11 cellular contexts compared by ENCODE assay signal in the genomic region with DNA sequence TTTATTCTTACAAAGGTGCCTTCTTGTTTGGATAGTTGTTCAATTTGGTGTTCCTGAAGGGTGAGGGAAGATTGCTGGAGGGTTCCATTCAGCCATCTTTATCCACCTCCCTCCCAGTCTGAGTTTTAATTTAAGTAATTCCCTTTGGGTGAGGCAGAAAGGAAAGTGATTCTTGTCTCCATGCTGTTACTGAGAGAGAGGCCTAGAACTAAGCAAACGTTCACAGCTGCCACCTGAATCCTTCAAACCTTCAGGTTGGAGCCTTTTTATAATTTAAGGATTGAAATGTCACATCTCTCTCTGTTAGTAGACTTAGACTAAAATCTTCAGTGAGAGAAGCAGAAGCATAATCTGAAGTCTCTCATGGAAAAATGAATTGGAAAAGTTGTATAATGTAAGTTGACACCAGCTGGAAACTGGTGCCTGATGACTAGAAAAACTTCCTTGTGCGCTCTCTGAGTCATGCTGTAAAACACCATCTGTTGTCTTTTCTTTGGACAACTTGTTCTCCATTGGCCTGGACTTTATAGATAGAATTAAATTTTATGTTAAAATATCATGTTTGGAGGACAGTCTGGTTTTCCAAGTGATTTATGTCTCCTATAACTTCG. TPM values are rescaled to one million over a fixed set of nuclear protein-coding genes. Genes with fewer than 3 reads are reported as not detected.
DNase-seq lines count a peak whose midpoint lies in the region; ATAC-seq and TF ChIP-seq lines count a peak whose summit lies in the region.
"Had no signal": no experiment of that assay in that cellular context is flagged by ENCODE, and none has a peak within 500 bp of the region (broad histone marks: within the 10 kb centered on the region; RNA-seq: fewer than 3 reads in every experiment).

No MANE protein-coding gene starts in this region.

- intact Hi-C loops in Calu3 (cut with micrococcal nuclease; ENCODE audit: unreplicated experiment), result no loop called here
- intact Hi-C loops in PC-9 (cut with micrococcal nuclease; ENCODE audit: unreplicated experiment), result no loop called here

- POLR2A ChIA-PET in PC-9 (lab: Charles Lee; ENCODE audit: unreplicated experiment), result no interaction called here

- H3K4me1 ChIP-seq in PC-9 (replicated peaks; ENCODE audit: insufficient read depth) (peaks cover 28% of the 10 kb centered on the region), fibroblast of lung (ENCODE audit: control insufficient read depth, extremely low read depth, insufficient read depth, low read length) (peaks cover 17% of the 10 kb centered on the region)

- peak overlapping the region; percentile 35 for H3K4me2 ChIP-seq in PC-9
- peak overlapping the region; percentile 56 for H3K4me2 ChIP-seq in fibroblast of lung (ENCODE audit: extremely low read depth, insufficient read depth, low read length)

- H3K27me3 ChIP-seq in PC-9 (ENCODE audit: insufficient read depth, low read depth), result no peaks in the 10 kb centered on the region
- no peaks in the 10 kb centered on the region for H3K27me3 ChIP-seq in fibroblast of lung (ENCODE audit: control insufficient read depth, insufficient read depth, low read length)

- H3K9ac ChIP-seq in fibroblast of lung (ENCODE audit: insufficient read depth, low read length), result no peak overlapping the region

- no peaks in the 10 kb centered on the region for H3K27me3 Mint-ChIP-seq in Calu3 (ENCODE audit: unreplicated experiment)

- H3K4me3 ChIP-seq in PC-9, result no peak overlapping the region
- H3K4me3 ChIP-seq in fibroblast of lung (replicated peaks in 1 of 4; ENCODE audit: control extremely low read depth in 1 of 4, insufficient read depth in 1 of 4, low read depth in 3 of 4, low read length in 4 of 4), result no peak overlapping the region

- peak overlapping the region; percentile 43 for H3K27ac Mint-ChIP-seq in Calu3 (ENCODE audit: unreplicated experiment)

- peaks cover 27% of the 10 kb centered on the region for H3K4me1 Mint-ChIP-seq in Calu3 (ENCODE audit: low read depth, unreplicated experiment)

- H3K4me3 Mint-ChIP-seq in Calu3 (ENCODE audit: low read depth, unreplicated experiment), result no peak overlapping the region

- ATAC-seq in GM19467 (IDR thresholded peaks at IDR 0.05; ENCODE audit: unreplicated experiment), result no peak

- H2AFZ ChIP-seq in PC-9, result no peak overlapping the region
- no peak overlapping the region for H2AFZ ChIP-seq in fibroblast of lung (ENCODE audit: low read length)

- BruUV-seq in Calu3 (replicated peaks; lab: Mats Ljungman, UMichigan), result no TSS peak
- BruUV-seq in PC-9 (replicated peaks; lab: Mats Ljungman, UMichigan), result no TSS peak

- in situ Hi-C loops in ACHN (cut with HindIII; ENCODE audit: low pct_ligation_motif_present, low pct_unique_long_range_greater_than_20kb, low sequenced_read_pairs), result no loop called here
- in situ Hi-C loops in KBM-7 (cut with MboI; ENCODE audit: low pct_unique_long_range_greater_than_20kb, low sequenced_read_pairs), result no loop called here

- peaks cover 8% of the 10 kb centered on the region for H3K9me3 Mint-ChIP-seq in Calu3 (ENCODE audit: low read depth, unreplicated experiment)

- CTCF ChIA-PET in Calu3 (lab: Charles Lee), result interaction anchor here (0.6 to 2.5 kb wide), 4 partner anchors 13 to 1241 kb away, joined by 3 to 8 read pairs (median 4); a partner anchor contains a TSS
- CTCF ChIA-PET in PC-9 (lab: Charles Lee), result interaction anchor here (1.0 kb wide), 1 partner anchor 24 kb away, joined by 4 read pairs; no protein-coding TSS in a partner anchor

- no peaks in the 10 kb centered on the region for H3K9me2 ChIP-seq in PC-9 (ENCODE audit: insufficient read depth)

- H3K36me3 Mint-ChIP-seq in Calu3 (ENCODE audit: insufficient read depth, unreplicated experiment), result no peaks in the 10 kb centered on the region

- H3K36me3 ChIP-seq in PC-9 (ENCODE audit: low read depth) (no peaks in the 10 kb centered on the region; the same call in 1 of the 2 replicates), fibroblast of lung (ENCODE audit: control insufficient read depth, insufficient read depth, low read length) (no peaks in the 10 kb centered on the region)

- no peaks in the 10 kb centered on the region for H4K20me1 ChIP-seq in PC-9 (ENCODE audit: insufficient read depth)
- H4K20me1 ChIP-seq in fibroblast of lung (ENCODE audit: control insufficient read depth, extremely low read depth, insufficient read depth, low read length), result no peaks in the 10 kb centered on the region

- peak overlapping the region; percentile 45 for H3K27ac ChIP-seq in PC-9
- H3K27ac ChIP-seq in fibroblast of lung (ENCODE audit: insufficient read depth, low read length), result peak overlapping the region; percentile 62

- DNase-seq in Calu3 (no peak), PC-9 (peak in 1 of 2 experiments; percentile 45), fibroblast of lung (ENCODE audit: low read depth in 2 of 2) (peak; percentile 84 to 89), pons (ENCODE audit: low spot score) (peak; percentile 69), ACHN (no peak), KBM-7 (no peak), kidney glomerular epithelial cell (lab: John Stamatoyannopoulos, UW) (no peak)
- DNase-seq: effector CD4-positive, alpha-beta T cell; GOT3; NCI-H1092 treated with DMSO at 0.1 percent for 48 hours had no signal

- H3K9me3 ChIP-seq in PC-9 (ENCODE audit: insufficient read depth, low read depth) (no peaks in the 10 kb centered on the region), fibroblast of lung (ENCODE audit: control insufficient read depth, insufficient read depth, low read depth, low read length) (no peaks in the 10 kb centered on the region)

- peaks cover 8% of the 10 kb centered on the region; the same call in 1 of the 2 replicates for H3F3A ChIP-seq in PC-9 (ENCODE audit: insufficient read depth, low read depth)

- TF ChIP-seq CTCF in Calu3 (IDR thresholded peaks at IDR 0.05; ENCODE audit: unreplicated experiment), result no peak
- no peak for TF ChIP-seq CTCF in PC-9 (conservative IDR thresholded peaks at IDR 0.05)
- no peak for TF ChIP-seq CTCF in fibroblast of lung (conservative IDR thresholded peaks at IDR 0.05 in 1 of 2, IDR thresholded peaks at IDR 0.05 in 1 of 2; ENCODE audit: low read depth in 1 of 2, low read length in 2 of 2)

- H3K79me2 ChIP-seq in PC-9 (ENCODE audit: low read depth), result no peaks in the 10 kb centered on the region
- H3K79me2 ChIP-seq in fibroblast of lung (ENCODE audit: control insufficient read depth, insufficient read depth, low read length), result no peaks in the 10 kb centered on the region

RNA-seq across cellular contexts. Expression of a gene that starts 14.6 kb away (rescaled TPM):
- total RNA-seq in Calu3 (2022) (19.0 and 19.8 TPM in 2 replicates), PC-9 (2021) (24.0 and 32.1 TPM in 2 replicates), fibroblast of lung (57.8 and 84.7 TPM in 2 replicates)
- polyA plus RNA-seq in fibroblast of lung, result 24.4 and 27.4 TPM in 2 replicates
- polyA plus RNA-seq in fibroblast of lung (2012), result 30.7 and 33.7 TPM in 2 replicates
- polyA minus RNA-seq in fibroblast of lung (ENCODE audit: low replicate concordance), result 18.5 and 20.1 TPM in 2 replicates

RNA-seq across cellular contexts. Expression of a gene that starts 14.9 kb away (rescaled TPM):
- total RNA-seq in Calu3 (2022) (24.4 TPM in 2 replicates), PC-9 (2021) (18.8 and 33.2 TPM in 2 replicates), fibroblast of lung (72.9 and 81.1 TPM in 2 replicates)
- polyA plus RNA-seq in fibroblast of lung, result 48.6 and 73.2 TPM in 2 replicates
- polyA plus RNA-seq in fibroblast of lung (2012), result 30.4 and 46.3 TPM in 2 replicates
- polyA minus RNA-seq in fibroblast of lung (ENCODE audit: low replicate concordance), result 26.7 and 36.1 TPM in 2 replicates

Comparison
In these comparisons a context has a peak if more than half of its experiments do, and no peak if none do; other contexts are left out.
1. DNase-seq: peak in fibroblast of lung (2 of 2) and pons (single experiment); none in Calu3 (single experiment), ACHN (single experiment), KBM-7 (single experiment) and kidney glomerular epithelial cell (single experiment).